24 cellular contexts compared by ENCODE assay signal in the genomic region with DNA sequence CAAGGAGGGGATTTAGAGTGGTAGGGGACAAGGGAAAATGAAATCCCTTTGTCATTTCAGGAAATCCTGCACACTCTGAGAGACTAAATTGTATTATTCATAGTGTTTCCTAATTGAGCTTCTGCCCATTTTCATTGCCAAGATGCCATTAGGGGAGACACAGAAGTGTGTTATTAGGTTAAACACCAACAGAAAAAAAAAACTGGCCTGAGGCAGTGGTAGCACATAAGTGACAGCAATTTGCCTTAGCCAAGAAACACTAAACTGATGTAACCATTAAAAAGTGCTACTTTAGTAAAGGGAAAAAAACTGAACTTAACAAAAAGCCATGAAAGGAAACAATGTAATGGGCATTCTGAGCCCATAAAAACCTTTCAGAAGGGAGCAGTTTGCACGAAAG.
"Had no signal": no experiment of that assay in that cellular context is flagged by ENCODE, and none has a peak within 500 bp of the region (broad histone marks: within the 10 kb centered on the region; RNA-seq: fewer than 3 reads in every experiment).

No MANE protein-coding gene starts in this region.

- H3K9me3 ChIP-seq: esophagus muscularis mucosa, gastroesophageal sphincter, heart left ventricle, lower lobe of right lung, neutrophil, pancreas, right lobe of liver, thoracic aorta, tibial nerve, upper lobe of left lung had no signal

- H3K27ac ChIP-seq: coronary artery, esophagus muscularis mucosa, foreskin keratinocyte, gastroesophageal sphincter, heart left ventricle, hepatocyte, lower lobe of right lung, neutrophil, pancreas, right lobe of liver, thoracic aorta, tibial nerve, upper lobe of left lung had no signal

- H3K36me3 Mint-ChIP-seq: memory B cell; natural killer cell; stimulated activated naive B cell treated with anti-CD40 and anti-IgM and Interleukin-4, amounts not matched to agents 10 μg/mL and 1 μg/mL and 100 μg/mL, for 72 hours had no signal

- H3K4me1 ChIP-seq: esophagus muscularis mucosa, foreskin keratinocyte, gastroesophageal sphincter, heart left ventricle, lower lobe of right lung, pancreas, right lobe of liver had no signal

- H3K4me3 Mint-ChIP-seq: memory B cell; natural killer cell; stimulated activated naive B cell treated with anti-CD40 and anti-IgM and Interleukin-4, amounts not matched to agents 10 μg/mL and 1 μg/mL and 100 μg/mL, for 72 hours; stimulated activated naive CD8-positive, alpha-beta T cell treated with anti-CD3 and anti-CD28 coated beads, Interleukin-15, Interleukin-2, amounts not matched to agents 100 ng/mL and 50 ng/mL, for 24 hours had no signal

- H3K36me3 ChIP-seq: esophagus muscularis mucosa, gastroesophageal sphincter, heart left ventricle, lower lobe of right lung, neutrophil, pancreas, right lobe of liver, thoracic aorta, tibial nerve, upper lobe of left lung had no signal

- H3K27ac Mint-ChIP-seq: memory B cell; natural killer cell; stimulated activated naive B cell treated with anti-CD40 and anti-IgM and Interleukin-4, amounts not matched to agents 10 μg/mL and 1 μg/mL and 100 μg/mL, for 72 hours; stimulated activated naive CD8-positive, alpha-beta T cell treated with anti-CD3 and anti-CD28 coated beads, Interleukin-15, Interleukin-2, amounts not matched to agents 100 ng/mL and 50 ng/mL, for 24 hours had no signal

- H3K9me3 Mint-ChIP-seq: memory B cell; natural killer cell; stimulated activated naive B cell treated with anti-CD40 and anti-IgM and Interleukin-4, amounts not matched to agents 10 μg/mL and 1 μg/mL and 100 μg/mL, for 72 hours; stimulated activated naive CD8-positive, alpha-beta T cell treated with anti-CD3 and anti-CD28 coated beads, Interleukin-15, Interleukin-2, amounts not matched to agents 100 ng/mL and 50 ng/mL, for 24 hours had no signal

- H3K4me3 ChIP-seq: coronary artery, esophagus muscularis mucosa, gastroesophageal sphincter, heart left ventricle, hepatocyte, lower lobe of right lung, pancreas, right lobe of liver, thoracic aorta, tibial nerve, upper lobe of left lung had no signal

- DNase-seq: dermis blood vessel endothelial cell; effector memory CD4-positive, alpha-beta T cell; foreskin keratinocyte; heart left ventricle; left colon; left ventricle myocardium superior; lower lobe of right lung; natural killer cell; pancreas; right lobe of liver; small intestine; stimulated activated CD4-positive, alpha-beta T cell treated with anti-CD3 and anti-CD28 coated beads, Interleukin-15, amount 100 ng/mL, for 24 hours; stimulated activated CD4-positive, alpha-beta T cell treated with anti-CD3 and anti-CD28 coated beads, Interleukin-2, amount 100 ng/mL, for 48 hours; stimulated activated naive B cell treated with anti-CD40 and anti-IgM and Interleukin-4, amounts not matched to agents 10 μg/mL and 1 μg/mL and 100 μg/mL, for 72 hours had no signal

- H3K4me1 Mint-ChIP-seq: memory B cell had no signal

- H3K27me3 ChIP-seq: esophagus muscularis mucosa, foreskin keratinocyte, gastroesophageal sphincter, heart left ventricle, hepatocyte, neutrophil, pancreas, right lobe of liver, tibial nerve, upper lobe of left lung had no signal

- ATAC-seq: foreskin keratinocyte; gastroesophageal sphincter; heart left ventricle; left colon; left ventricle myocardium superior; lower lobe of right lung; natural killer cell; pancreas; right lobe of liver; stimulated activated naive B cell treated with anti-CD40 and anti-IgM and Interleukin-4, amounts not matched to agents 10 μg/mL and 1 μg/mL and 100 μg/mL, for 72 hours had no signal
